Comparison of ENCODE assay signal across 8 cellular contexts in the genomic region with DNA sequence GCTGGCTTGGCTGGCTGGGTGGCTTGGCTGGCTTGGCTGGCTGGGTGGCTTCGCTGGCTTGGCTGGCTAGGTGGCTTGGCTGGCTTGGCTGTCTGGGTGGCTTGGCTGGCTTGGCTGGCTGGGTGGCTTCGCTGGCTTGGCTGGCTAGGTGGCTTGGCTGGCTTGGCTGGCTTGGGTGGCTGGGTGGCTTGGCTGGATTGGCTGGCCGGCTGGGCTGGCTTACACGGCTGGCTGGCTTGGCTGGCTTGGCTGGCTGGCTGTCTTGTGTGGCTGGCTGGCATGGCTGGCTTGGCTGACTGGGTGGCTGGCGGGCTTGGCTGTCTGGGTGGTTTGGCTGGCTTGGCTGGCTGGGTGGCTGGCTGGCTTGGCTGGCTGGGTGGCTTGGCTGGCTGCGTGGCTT.
DNase-seq lines count a peak whose midpoint lies in the region; TF ChIP-seq lines count a peak whose summit lies in the region.
"Not testable (repeated sequence)": the region's sequence is repeated elsewhere in the genome, so short reads cannot be mapped to it uniquely, and the experiment has no call there.

No MANE protein-coding gene starts in this region.

- not testable (repeated sequence) for H3K4me3 ChIP-seq in MG63, left ventricle myocardium inferior, tibial artery

- H3K27ac ChIP-seq in left ventricle myocardium inferior (replicated peaks); tibial artery: not testable (repeated sequence)

- H3K9me3 Mint-ChIP-seq in endothelial cell (ENCODE audit: unreplicated experiment); progenitor cell of endocrine pancreas (ENCODE audit: low read depth): not testable (repeated sequence)

- not testable (repeated sequence) for H3K4me1 Mint-ChIP-seq in endothelial cell (ENCODE audit: unreplicated experiment); progenitor cell of endocrine pancreas (ENCODE audit: low read depth)

- intact Hi-C loops in left ventricle myocardium inferior (cut with micrococcal nuclease); tibial artery (cut with DNase I; ENCODE audit: low total_unique reads): not testable (repeated sequence)

- H3K27ac Mint-ChIP-seq in endothelial cell (ENCODE audit: unreplicated experiment); progenitor cell of endocrine pancreas: not testable (repeated sequence)

- H3K27me3 ChIP-seq in MG63; left ventricle myocardium inferior (ENCODE audit: low read depth); tibial artery: not testable (repeated sequence)

- not testable (repeated sequence) for TF ChIP-seq CTCF in endothelial cell (IDR thresholded peaks at IDR 0.05; ENCODE audit: unreplicated experiment); left ventricle myocardium inferior (IDR thresholded peaks at IDR 0.05; ENCODE audit: borderline replicate concordance); progenitor cell of endocrine pancreas (IDR thresholded peaks at IDR 0.05; ENCODE audit: unreplicated experiment); tibial artery (IDR thresholded peaks at IDR 0.05)

- H3K36me3 Mint-ChIP-seq in endothelial cell (ENCODE audit: low read depth, unreplicated experiment); progenitor cell of endocrine pancreas (ENCODE audit: insufficient read depth): not testable (repeated sequence)

- H3K4me3 Mint-ChIP-seq in endothelial cell (ENCODE audit: unreplicated experiment); progenitor cell of endocrine pancreas (ENCODE audit: low read depth): not testable (repeated sequence)

- H3K4me1 ChIP-seq in left ventricle myocardium inferior, tibial artery: not testable (repeated sequence)

- not testable (repeated sequence) for H3K36me3 ChIP-seq in MG63, left ventricle myocardium inferior, tibial artery

- DNase-seq in MG63 (peak; percentile 31), activated gamma-delta T cell treated with Interleukin-2 at 50 U/mL for 16 hours (peak; percentile 30), endothelial cell (ENCODE audit: low spot score) (peak; percentile 10), left ventricle myocardium inferior (peak; percentile 36), mesenteric fat pad (ENCODE audit: low spot score) (peak; percentile 90), progenitor cell of endocrine pancreas (ENCODE audit: low spot score, unreplicated experiment) (peak; percentile 32), tibial artery (peak; percentile 25 to 82)
- DNase-seq in activated CD8-positive, alpha-beta memory T cell treated with anti-CD3 and anti-CD28 coated beads for 24 hours, result peak; percentile 56

- not testable (repeated sequence) for H3K27me3 Mint-ChIP-seq in endothelial cell (ENCODE audit: unreplicated experiment); progenitor cell of endocrine pancreas

- not testable (repeated sequence) for H3K9me3 ChIP-seq in MG63; left ventricle myocardium inferior (replicated peaks); tibial artery

Comparison
In these comparisons a context has a peak if more than half of its experiments do, and no peak if none do; other contexts are left out.
1. DNase-seq: peak in every context shown above with its lines; median percentile 90 in mesenteric fat pad; 56 in activated CD8-positive, alpha-beta memory T cell treated with anti-CD3 and anti-CD28 coated beads for 24 hours; 54 in tibial artery; 36 in left ventricle myocardium inferior; 32 in progenitor cell of endocrine pancreas; 31 in MG63; 30 in activated gamma-delta T cell treated with Interleukin-2 at 50 U/mL for 16 hours; 10 in endothelial cell.